ENCODE assay signal across 8 cellular contexts in genomic region chr17:1199271-1199743, GRCh38. TPM values are rescaled to one million over a fixed set of nuclear protein-coding genes. Genes with fewer than 3 reads are reported as not detected.
A peak's percentile ranks its signal among the peaks of the same experiment; 100 is the strongest.
DNase-seq lines count a peak whose midpoint lies in the region; ATAC-seq and TF ChIP-seq lines count a peak whose summit lies in the region.
"Not testable (repeated sequence)": the region's sequence is repeated elsewhere in the genome, so short reads cannot be mapped to it uniquely, and the experiment has no call there.

No MANE protein-coding gene starts in this region.

- POLR2A ChIA-PET in CD8-positive, alpha-beta memory T cell (lab: Charles Lee): interaction anchor here (0.7 kb wide), 2 partner anchors 10 to 1018 kb away, joined by 3 read pairs; no protein-coding TSS in a partner anchor
- POLR2A ChIA-PET in activated CD8-positive, alpha-beta T cell treated with anti-CD3 and anti-CD28 coated beads, Interleukin-2, amount 10 ng/mL, durations not matched to agents 7 days and 5 days (lab: Charles Lee): not testable (repeated sequence)

- intact Hi-C loops in Right ventricle myocardium inferior (cut with DNase I): not testable (repeated sequence)

- not testable (repeated sequence) for TF ChIP-seq POLR2A in upper lobe of left lung (IDR thresholded peaks at IDR 0.05)

- peak overlapping the region in 6 of 8 donors; percentile 47 to 85 (median 60) for H3K27ac Mint-ChIP-seq in CD8-positive, alpha-beta memory T cell
- peak overlapping the region; percentile 95 to 99 (median 96) for H3K27ac Mint-ChIP-seq in IgD-negative memory B cell
- peak overlapping the region; percentile 92 for H3K27ac Mint-ChIP-seq in activated CD8-positive, alpha-beta T cell treated with anti-CD3 and anti-CD28 coated beads, Interleukin-2, amount 10 ng/mL, durations not matched to agents 7 days and 5 days

- H3K27ac ChIP-seq in CD8-positive, alpha-beta memory T cell (ENCODE audit: low read depth, low read length): not testable (repeated sequence)
- H3K27ac ChIP-seq in neutrophil (peak overlapping the region; percentile 27), upper lobe of left lung (peak overlapping the region; percentile 67 to 77 (median 76))

- not testable (repeated sequence) for H3K27me3 ChIP-seq in CD8-positive, alpha-beta memory T cell (ENCODE audit: insufficient read depth, low read length, poor library complexity, severe bottlenecking); neutrophil; upper lobe of left lung

- not testable (repeated sequence) for H3K36me3 Mint-ChIP-seq in CD8-positive, alpha-beta memory T cell; IgD-negative memory B cell
- peaks cover 14% of the 10 kb centered on the region for H3K36me3 Mint-ChIP-seq in activated CD8-positive, alpha-beta T cell treated with anti-CD3 and anti-CD28 coated beads, Interleukin-2, amount 10 ng/mL, durations not matched to agents 7 days and 5 days (ENCODE audit: low read depth)

- not testable (repeated sequence) for H3K9me3 Mint-ChIP-seq in CD8-positive, alpha-beta memory T cell; IgD-negative memory B cell; activated CD8-positive, alpha-beta T cell treated with anti-CD3 and anti-CD28 coated beads, Interleukin-2, amount 10 ng/mL, durations not matched to agents 7 days and 5 days (ENCODE audit: insufficient read depth)

- TF ChIP-seq EP300 in upper lobe of left lung (IDR thresholded peaks at IDR 0.05): not testable (repeated sequence)

- not testable (repeated sequence) for DNase-seq in CD8-positive, alpha-beta memory T cell; upper lobe of left lung
- DNase-seq in NCI-H2171 treated with DMSO at 0.1 percent for 48 hours (lab: John Stamatoyannopoulos, UW) (peak; percentile 23), SIG-M5 (lab: John Stamatoyannopoulos, UW) (peak; percentile 69), Right ventricle myocardium inferior (ENCODE audit: missing footprints) (peak; percentile 9)
- peak; percentile 32 for DNase-seq in activated CD8-positive, alpha-beta T cell treated with anti-CD3 and anti-CD28 coated beads, Interleukin-2, amount 10 ng/mL, durations not matched to agents 7 days and 5 days

- H3K27me3 Mint-ChIP-seq in CD8-positive, alpha-beta memory T cell; IgD-negative memory B cell; activated CD8-positive, alpha-beta T cell treated with anti-CD3 and anti-CD28 coated beads, Interleukin-2, amount 10 ng/mL, durations not matched to agents 7 days and 5 days (ENCODE audit: low read depth): not testable (repeated sequence)

- not testable (repeated sequence) for TF ChIP-seq CTCF in neutrophil (IDR thresholded peaks at IDR 0.05); upper lobe of left lung (IDR thresholded peaks at IDR 0.05)

- WGBS in upper lobe of left lung, 2 donors: 68 to 84% methylated on average over 10 of the region's 10 CpGs

- H3K4me1 Mint-ChIP-seq in CD8-positive, alpha-beta memory T cell: peaks cover 53 to 68% (median 61%) of the 10 kb centered on the region in 3 donors
- H3K4me1 Mint-ChIP-seq in IgD-negative memory B cell: peaks cover 38 to 45% (median 40%) of the 10 kb centered on the region in 3 donors
- peaks cover 73% of the 10 kb centered on the region for H3K4me1 Mint-ChIP-seq in activated CD8-positive, alpha-beta T cell treated with anti-CD3 and anti-CD28 coated beads, Interleukin-2, amount 10 ng/mL, durations not matched to agents 7 days and 5 days (ENCODE audit: low read depth)

- H3K4me3 Mint-ChIP-seq in CD8-positive, alpha-beta memory T cell: peak overlapping the region in 5 of 7 donors; percentile 3 to 83 (median 50)
- peak overlapping the region; percentile 60 to 89 (median 69) for H3K4me3 Mint-ChIP-seq in IgD-negative memory B cell
- peak overlapping the region; percentile 31 for H3K4me3 Mint-ChIP-seq in activated CD8-positive, alpha-beta T cell treated with anti-CD3 and anti-CD28 coated beads, Interleukin-2, amount 10 ng/mL, durations not matched to agents 7 days and 5 days

- CTCF ChIA-PET in CD8-positive, alpha-beta memory T cell (lab: Charles Lee): interaction anchor here (1.2 to 6.7 kb wide), 2 partner anchors 11 to 29 kb away, joined by 4 to 56 read pairs; no protein-coding TSS in a partner anchor
- CTCF ChIA-PET in activated CD8-positive, alpha-beta T cell treated with anti-CD3 and anti-CD28 coated beads, Interleukin-2, amount 10 ng/mL, durations not matched to agents 7 days and 5 days (lab: Charles Lee): interaction anchor here (1.0 to 2.9 kb wide), 3 partner anchors 12 to 166 kb away, joined by 3 to 18 read pairs (median 4); no protein-coding TSS in a partner anchor

- H3K9me3 ChIP-seq in CD8-positive, alpha-beta memory T cell (ENCODE audit: low read length); neutrophil; upper lobe of left lung: not testable (repeated sequence)

- not testable (repeated sequence) for H3K36me3 ChIP-seq in CD8-positive, alpha-beta memory T cell (ENCODE audit: insufficient read depth, low read length); neutrophil; upper lobe of left lung

- ATAC-seq in activated CD8-positive, alpha-beta T cell treated with anti-CD3 and anti-CD28 coated beads, Interleukin-2, amount 10 ng/mL, durations not matched to agents 7 days and 5 days; Right ventricle myocardium inferior; upper lobe of left lung (ENCODE audit: low FRiP score in 2 of 2): not testable (repeated sequence)

- not testable (repeated sequence) for H3K4me3 ChIP-seq in CD8-positive, alpha-beta memory T cell (ENCODE audit: low read length); neutrophil (ENCODE audit: low read depth in 1 of 2, low read length in 1 of 2); upper lobe of left lung

- H3K4me1 ChIP-seq in CD8-positive, alpha-beta memory T cell (ENCODE audit: insufficient read depth, low read length): peaks cover 61% of the 10 kb centered on the region
- H3K4me1 ChIP-seq in neutrophil (ENCODE audit: control insufficient read depth in 1 of 2, insufficient read depth in 1 of 2, low read depth in 1 of 2, low read length in 1 of 2) (peaks cover 36% of the 10 kb centered on the region in 2 experiments), upper lobe of left lung (peaks cover 25 to 47% (median 34%) of the 10 kb centered on the region in 4 donors)

RNA-seq across cellular contexts. Expression of gene ABR, which starts 19.5 kb away (rescaled TPM):
- 10 to 100 TPM; 60.4 to 60.8 TPM for total RNA-seq in CD8-positive, alpha-beta memory T cell
- 26.9 TPM for polyA plus RNA-seq in CD8-positive, alpha-beta memory T cell
- 19.2 TPM for polyA plus RNA-seq in IgD-negative memory B cell
- total RNA-seq in activated CD8-positive, alpha-beta T cell treated with anti-CD3 and anti-CD28 coated beads, Interleukin-2, amount 10 ng/mL, durations not matched to agents 7 days and 5 days: 100 to 1,000 TPM; 143 to 156 TPM
- total RNA-seq in Right ventricle myocardium inferior (147 TPM), upper lobe of left lung (100 to 1,000 TPM; 117 to 645 (median 206) TPM)
